Comparison of ENCODE assay signal across 1 cellular context in the genomic region with DNA sequence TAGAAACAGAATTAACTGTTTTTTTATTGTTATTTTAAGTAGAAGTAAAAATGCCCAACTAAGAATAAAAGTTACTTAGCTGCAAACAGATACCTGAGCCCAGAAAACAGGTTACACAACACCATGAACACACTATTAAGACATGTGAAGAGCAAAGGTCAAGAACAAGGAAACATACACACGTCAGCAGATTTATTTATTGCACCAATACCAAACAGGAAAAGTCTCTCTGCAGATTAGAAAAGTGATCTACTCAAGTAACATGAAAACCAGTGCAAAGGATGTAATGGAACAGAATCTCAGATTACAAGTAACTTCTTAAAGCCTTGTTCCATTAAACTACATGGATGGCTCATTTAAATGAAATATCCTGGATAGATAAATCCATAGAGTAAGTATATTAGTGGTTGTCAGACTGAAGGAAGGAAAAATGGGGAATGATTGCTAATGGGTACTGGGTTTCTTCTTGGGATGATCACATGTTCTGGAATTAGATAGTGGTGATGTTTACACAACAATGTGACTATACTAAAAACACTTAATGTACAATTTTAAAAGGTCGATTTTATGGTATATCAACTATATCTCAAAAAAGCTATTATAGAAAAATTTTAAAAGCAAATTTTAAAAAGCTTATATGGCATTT.
A peak's percentile ranks its signal among the peaks of the same experiment; 100 is the strongest.
TF ChIP-seq lines count a peak whose summit lies in the region.

No MANE protein-coding gene starts in this region.

TF ChIP-seq in K562, 482 proteins besides CTCF, POLR2A, EP300 and RAD21 (continued from another document):
- TF ChIP-seq CEBPB (tag; IDR thresholded peaks at IDR 0.05) (peak; percentile 23; the same call in 1 of the 2 replicates), SMARCA5 (IDR thresholded peaks at IDR 0.05) (no peak), CAMTA2 (CRISPR knock-in tag; conservative IDR thresholded peaks at IDR 0.05) (no peak)
